Comparison of ENCODE assay signal across 8 cellular contexts in the genomic region with DNA sequence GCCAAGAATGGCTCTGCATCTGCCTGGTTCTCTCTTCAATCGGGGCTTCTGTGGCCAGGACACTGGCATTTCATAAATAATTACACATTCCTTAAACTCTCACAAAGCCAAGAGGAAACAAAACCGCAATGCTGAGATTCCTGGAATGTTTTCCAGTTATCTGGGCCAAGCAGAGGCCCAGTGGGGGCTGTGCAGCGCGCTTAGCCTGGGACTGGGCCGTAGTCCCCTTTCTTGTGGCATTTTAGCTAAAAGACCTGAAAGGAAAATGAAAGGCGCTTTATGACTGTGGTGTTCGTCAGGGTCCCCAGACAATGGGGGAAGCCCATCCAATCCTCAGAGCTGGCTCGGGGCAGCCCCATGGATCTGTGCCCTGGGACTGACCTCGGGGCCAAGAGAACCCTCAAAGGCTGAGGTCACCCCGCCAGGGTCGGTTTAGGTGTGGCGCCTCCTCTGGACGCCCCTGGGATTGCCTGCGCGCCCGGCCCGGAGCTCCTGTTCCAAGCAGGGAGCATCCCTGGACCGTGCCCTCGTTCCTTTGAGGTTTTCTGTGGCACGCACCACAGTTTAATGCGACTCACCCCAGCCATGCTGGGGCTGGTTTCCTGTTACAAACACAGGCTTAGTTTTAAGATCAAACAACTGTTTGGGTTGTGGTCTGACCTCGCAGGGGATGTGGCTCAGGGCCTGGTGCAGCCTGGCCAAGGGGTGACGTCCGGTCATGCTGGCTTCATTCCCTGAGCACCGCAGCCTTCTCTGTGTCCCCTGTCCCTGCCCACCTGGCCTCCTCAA. TPM values are rescaled to one million over a fixed set of nuclear protein-coding genes. Genes with fewer than 3 reads are reported as not detected.
DNase-seq lines count a peak whose midpoint lies in the region; ATAC-seq and TF ChIP-seq lines count a peak whose summit lies in the region.

No MANE protein-coding gene starts in this region.

- no peak for DNase-seq in CD4-positive, alpha-beta T cell
- peak; percentile 88 for DNase-seq in activated CD8-positive, alpha-beta memory T cell treated with anti-CD3 and anti-CD28 coated beads, Interleukin-2, amount 10 ng/mL, durations not matched to agents 7 days and 5 days
- DNase-seq in glomerular visceral epithelial cell (ENCODE audit: extremely low spot score), result peak; percentile 94
- no peak for DNase-seq in testis
- DNase-seq in globus pallidus (ENCODE audit: low spot score), result no peak

- no peak for TF ChIP-seq POLR2A in testis (IDR thresholded peaks at IDR 0.05)

- no peak for TF ChIP-seq CTCF in CD4-positive, alpha-beta T cell (IDR thresholded peaks at IDR 0.05)
- no peak for TF ChIP-seq CTCF in testis (IDR thresholded peaks at IDR 0.05)

- H3K36me3 Mint-ChIP-seq in CD4-positive, alpha-beta T cell (ENCODE audit: low read depth), result no peaks in the 10 kb centered on the region
- no peaks in the 10 kb centered on the region for H3K36me3 Mint-ChIP-seq in activated CD8-positive, alpha-beta memory T cell treated with anti-CD3 and anti-CD28 coated beads, Interleukin-2, amount 10 ng/mL, durations not matched to agents 7 days and 5 days

- peak overlapping the region; percentile 57 for H3K4me3 ChIP-seq in skeletal muscle satellite cell (ENCODE audit: low read length)
- H3K4me3 ChIP-seq in testis, result no peak overlapping the region

- H3K36me3 ChIP-seq in skeletal muscle satellite cell (ENCODE audit: insufficient read depth, low read length) (no peaks in the 10 kb centered on the region), testis (ENCODE audit: low read depth, missing control alignments) (no peaks in the 10 kb centered on the region)

- H3K4me1 ChIP-seq in skeletal muscle satellite cell (ENCODE audit: control insufficient read depth, insufficient read depth, low read length) (peaks cover 34% of the 10 kb centered on the region), testis (peaks cover 10% of the 10 kb centered on the region)

- peak; percentile 72 for ATAC-seq in CD4-positive, alpha-beta T cell (ENCODE audit: poor library complexity)
- ATAC-seq in GM19397 (IDR thresholded peaks at IDR 0.05; ENCODE audit: unreplicated experiment), result peak; percentile 63
- ATAC-seq in HG03520 (IDR thresholded peaks at IDR 0.05; ENCODE audit: unreplicated experiment), result peak; percentile 62
- ATAC-seq in activated CD8-positive, alpha-beta memory T cell treated with anti-CD3 and anti-CD28 coated beads, Interleukin-2, amount 10 ng/mL, durations not matched to agents 7 days and 5 days, result peak; percentile 76

- POLR2A ChIA-PET in CD4-positive, alpha-beta T cell (lab: Charles Lee), result no interaction called here

- H3K27me3 Mint-ChIP-seq in CD4-positive, alpha-beta T cell, result peaks cover 20% of the 10 kb centered on the region
- H3K27me3 Mint-ChIP-seq in activated CD8-positive, alpha-beta memory T cell treated with anti-CD3 and anti-CD28 coated beads, Interleukin-2, amount 10 ng/mL, durations not matched to agents 7 days and 5 days, result peaks cover 26% of the 10 kb centered on the region

- H3K9me3 ChIP-seq in CD4-positive, alpha-beta T cell (ENCODE audit: control insufficient read depth, low read length), result no peaks in the 10 kb centered on the region
- no peaks in the 10 kb centered on the region for H3K9me3 ChIP-seq in skeletal muscle satellite cell (replicated peaks; ENCODE audit: low read length)
- no peaks in the 10 kb centered on the region for H3K9me3 ChIP-seq in testis

- no peak overlapping the region for H3K4me3 Mint-ChIP-seq in CD4-positive, alpha-beta T cell
- no peak overlapping the region for H3K4me3 Mint-ChIP-seq in activated CD8-positive, alpha-beta memory T cell treated with anti-CD3 and anti-CD28 coated beads, Interleukin-2, amount 10 ng/mL, durations not matched to agents 7 days and 5 days

- no peaks in the 10 kb centered on the region for H3K9me3 Mint-ChIP-seq in CD4-positive, alpha-beta T cell
- no peaks in the 10 kb centered on the region for H3K9me3 Mint-ChIP-seq in activated CD8-positive, alpha-beta memory T cell treated with anti-CD3 and anti-CD28 coated beads, Interleukin-2, amount 10 ng/mL, durations not matched to agents 7 days and 5 days (ENCODE audit: low read depth)

- intact Hi-C loops in CD4-positive, alpha-beta T cell (cut with DNase I, micrococcal nuclease), result no loop called here
- intact Hi-C loops in testis (cut with DNase I; ENCODE audit: low total_unique reads), result no loop called here

- no peak overlapping the region for H3K27ac Mint-ChIP-seq in CD4-positive, alpha-beta T cell
- peak overlapping the region; percentile 37 for H3K27ac Mint-ChIP-seq in activated CD8-positive, alpha-beta memory T cell treated with anti-CD3 and anti-CD28 coated beads, Interleukin-2, amount 10 ng/mL, durations not matched to agents 7 days and 5 days

- CTCF ChIA-PET in CD4-positive, alpha-beta T cell (lab: Charles Lee), result no interaction called here
- CTCF ChIA-PET in activated CD8-positive, alpha-beta memory T cell treated with anti-CD3 and anti-CD28 coated beads, Interleukin-2, amount 10 ng/mL, durations not matched to agents 7 days and 5 days (lab: Charles Lee), result interaction anchor here (1.0 to 1.2 kb wide), 2 partner anchors 13 to 23 kb away, joined by 3 to 5 read pairs; no protein-coding TSS in a partner anchor

- 53 to 59% methylated on average over 13 to 25 of the region's 25 CpGs for WGBS in testis, 2 donors

- peaks cover 9% of the 10 kb centered on the region for H3K4me1 Mint-ChIP-seq in CD4-positive, alpha-beta T cell (ENCODE audit: low read depth)
- peaks cover 46% of the 10 kb centered on the region for H3K4me1 Mint-ChIP-seq in activated CD8-positive, alpha-beta memory T cell treated with anti-CD3 and anti-CD28 coated beads, Interleukin-2, amount 10 ng/mL, durations not matched to agents 7 days and 5 days

- peak overlapping the region; percentile 79 for H3K4me2 ChIP-seq in skeletal muscle satellite cell (ENCODE audit: low read length)

- peak overlapping the region; percentile 61 for H3K9ac ChIP-seq in skeletal muscle satellite cell (ENCODE audit: low read depth, low read length)

- peaks cover 14% of the 10 kb centered on the region for H3K27me3 ChIP-seq in CD4-positive, alpha-beta T cell (ENCODE audit: control insufficient read depth, insufficient read depth, low read length)
- peaks cover 79% of the 10 kb centered on the region for H3K27me3 ChIP-seq in skeletal muscle satellite cell (ENCODE audit: control insufficient read depth, insufficient read depth, low read length)
- no peaks in the 10 kb centered on the region for H3K27me3 ChIP-seq in testis

- H3K27ac ChIP-seq in CD4-positive, alpha-beta T cell (ENCODE audit: low read depth, low read length), result no peak overlapping the region
- no peak overlapping the region for H3K27ac ChIP-seq in testis

RNA-seq across cellular contexts. Expression of a gene that starts 51.5 kb away (rescaled TPM):
- under 1 TPM; 0.17 to 0.30 TPM for total RNA-seq in CD4-positive, alpha-beta T cell
- 1 to 10 TPM; 4.2 to 6.5 TPM for total RNA-seq in activated CD8-positive, alpha-beta memory T cell treated with anti-CD3 and anti-CD28 coated beads, Interleukin-2, amount 10 ng/mL, durations not matched to agents 7 days and 5 days
- not detected in 2 replicates for total RNA-seq in skeletal muscle satellite cell (2012; rRNA removed)
- total RNA-seq in testis, result 10 to 100 TPM; 31.6 to 42.1 TPM
- 16.5 TPM for polyA plus RNA-seq in testis (ENCODE audit: insufficient read depth, low read depth, low replicate concordance)

Comparison
In these comparisons a context has a peak if more than half of its experiments do, and no peak if none do; other contexts are left out.
1. DNase-seq: peak in activated CD8-positive, alpha-beta memory T cell treated with anti-CD3 and anti-CD28 coated beads, Interleukin-2, amount 10 ng/mL, durations not matched to agents 7 days and 5 days (single experiment) and glomerular visceral epithelial cell (single experiment); none in CD4-positive, alpha-beta T cell (0 of 10), testis (single experiment) and globus pallidus (single experiment).
2. RNA of a gene that starts 51.5 kb away (total RNA-seq): 31.6 to 42.1 TPM in testis; 4.2 to 6.5 TPM in activated CD8-positive, alpha-beta memory T cell treated with anti-CD3 and anti-CD28 coated beads, Interleukin-2, amount 10 ng/mL, durations not matched to agents 7 days and 5 days and 0.17 to 0.30 TPM in CD4-positive, alpha-beta T cell; every median in the first group is over 4 times any median in the second.
3. Peak in every context shown above with its lines, with median percentiles within 50 percentile points of each other: ATAC-seq.